In the genomic region with DNA sequence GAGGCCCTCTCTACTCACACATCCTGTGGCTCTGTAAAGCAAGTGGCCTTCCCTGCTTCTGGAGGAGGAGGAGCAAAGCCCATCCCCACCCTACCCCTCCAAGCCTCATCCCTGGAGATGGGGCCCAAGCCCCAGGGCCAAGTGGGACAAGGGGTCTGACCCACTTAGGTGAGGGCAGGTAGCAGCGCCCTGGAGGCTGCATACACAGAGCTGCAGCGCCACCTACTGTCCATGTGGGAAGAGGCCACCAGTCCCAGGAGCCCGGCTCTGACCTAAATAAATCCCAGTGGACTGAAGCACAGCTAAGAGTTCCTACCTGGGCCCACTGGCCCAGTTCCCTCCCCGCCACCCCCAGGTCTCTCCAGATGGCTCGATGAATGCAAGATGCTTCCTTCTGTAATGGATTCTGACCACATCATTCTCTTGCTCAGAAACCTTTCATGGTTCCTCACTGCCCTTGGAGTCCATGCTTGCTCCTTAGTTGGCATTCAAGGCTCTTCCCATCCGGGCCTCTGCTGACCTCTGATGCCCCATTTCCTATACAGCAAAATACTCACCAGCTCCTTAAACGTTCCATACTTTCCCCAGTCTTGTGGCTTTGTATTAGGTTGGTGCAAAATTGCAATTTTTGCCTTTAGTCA, we compare ENCODE assay signal across 8 cellular contexts.
DNase-seq lines count a peak whose midpoint lies in the region; ATAC-seq and TF ChIP-seq lines count a peak whose summit lies in the region.

No MANE protein-coding gene starts in this region.

- H3K4me2 ChIP-seq in GM23248 (ENCODE audit: unreplicated experiment), result no peak overlapping the region

- no peaks in the 10 kb centered on the region for H3K36me3 ChIP-seq in CD4-positive, alpha-beta memory T cell (ENCODE audit: insufficient read depth, low read length)
- no peaks in the 10 kb centered on the region for H3K36me3 ChIP-seq in GM23248 (ENCODE audit: low read depth)
- no peaks in the 10 kb centered on the region for H3K36me3 ChIP-seq in sigmoid colon

- DNase-seq in CD4-positive, alpha-beta memory T cell, result peak; percentile 75 to 80 (median 78)
- DNase-seq in GM23248, result peak; percentile 82
- peak; percentile 47 to 80 for DNase-seq in NCI-H1930 (lab: John Stamatoyannopoulos, UW)
- DNase-seq in T-helper 2 cell, result peak; percentile 54 to 77 (median 73)
- DNase-seq in amniotic stem cell (lab: John Stamatoyannopoulos, UW), result peak; percentile 64
- peak; percentile 80 to 92 (median 90) for DNase-seq in right cardiac atrium
- peak; percentile 89 for DNase-seq in sigmoid colon

- no peaks in the 10 kb centered on the region for H3K9me3 Mint-ChIP-seq in CD4-positive, alpha-beta memory T cell

- no peak overlapping the region for H3K9ac ChIP-seq in GM23248

- no peaks in the 10 kb centered on the region for H4K20me1 ChIP-seq in GM23248 (ENCODE audit: insufficient read depth)

- 4 to 5% methylated on average over 7 of the region's 7 CpGs for WGBS in GM23248 (ENCODE audit: low coverage in 1 of 2, low lambda C conversion rate in 2 of 2, missing lambda C conversion rate in 2 of 2), 2 experiments
- WGBS in right cardiac atrium, result 8% methylated on average over 7 of the region's 7 CpGs
- 4 to 8% methylated on average over 7 of the region's 7 CpGs for WGBS in sigmoid colon, 2 donors

- no peaks in the 10 kb centered on the region for H3K4me1 ChIP-seq in CD4-positive, alpha-beta memory T cell (ENCODE audit: insufficient read depth, low read length)
- H3K4me1 ChIP-seq in GM23248 (ENCODE audit: insufficient read depth) (0 out of 2 replicates have a peak, but pooled peaks cover 8% of the 10 kb centered on the region), right cardiac atrium (ENCODE audit: control insufficient read depth, insufficient read depth, low read length) (peaks cover 3% of the 10 kb centered on the region), sigmoid colon (peaks cover 0 to 7% (median 3%) of the 10 kb centered on the region in 4 donors)

- TF ChIP-seq EP300 in sigmoid colon (IDR thresholded peaks at IDR 0.05), result no peak

- no peak overlapping the region for H2AFZ ChIP-seq in GM23248

- no peaks in the 10 kb centered on the region; the same call in 1 of the 2 replicates for H3F3A ChIP-seq in GM23248 (ENCODE audit: insufficient read depth)

- H3K9me2 ChIP-seq in GM23248 (ENCODE audit: insufficient read depth), result no peaks in the 10 kb centered on the region

- peak; percentile 64 to 96 (median 92) for TF ChIP-seq CTCF in sigmoid colon (IDR thresholded peaks at IDR 0.05)

- TF ChIP-seq POLR2A in sigmoid colon (IDR thresholded peaks at IDR 0.05), result no peak

- H3K27ac Mint-ChIP-seq in CD4-positive, alpha-beta memory T cell, result peak overlapping the region in 1 of 7 donors; percentile 67

- POLR2A ChIA-PET in CD4-positive, alpha-beta memory T cell (lab: Charles Lee; ENCODE audit: partially characterized antibody), result interaction anchor here (3.5 kb wide), 1 partner anchor 111 kb away, joined by 25 read pairs; no protein-coding TSS in a partner anchor

- peaks cover 23 to 27% of the 10 kb centered on the region in 2 donors for H3K27me3 Mint-ChIP-seq in CD4-positive, alpha-beta memory T cell

- H3K79me2 ChIP-seq in GM23248 (ENCODE audit: insufficient read depth), result no peaks in the 10 kb centered on the region

- CTCF ChIA-PET in CD4-positive, alpha-beta memory T cell (lab: Charles Lee; ENCODE audit: partially characterized antibody), result interaction anchor here (0.7 to 8.9 kb wide), 22 partner anchors 9 to 613 kb away, joined by 3 to 288 read pairs (median 4); a partner anchor contains a TSS

- in situ Hi-C loops in GM23248 (cut with MboI), result loop anchor here (5.0 to 10.0 kb wide), 2 partner anchors 104 to 427 kb away; no protein-coding TSS in a partner anchor

- no peaks in the 10 kb centered on the region for H3K36me3 Mint-ChIP-seq in CD4-positive, alpha-beta memory T cell

- peaks cover 8% of the 10 kb centered on the region for H3K27me3 ChIP-seq in CD4-positive, alpha-beta memory T cell (ENCODE audit: insufficient read depth, low read length)
- H3K27me3 ChIP-seq in GM23248 (replicated peaks; ENCODE audit: insufficient read depth) (peaks cover 9% of the 10 kb centered on the region; the same call in 1 of the 2 replicates), right cardiac atrium (ENCODE audit: control insufficient read depth, insufficient read depth) (no peaks in the 10 kb centered on the region), sigmoid colon (peaks cover 11 to 25% (median 19%) of the 10 kb centered on the region in 3 donors)

- no peak overlapping the region for H3K4me3 ChIP-seq in CD4-positive, alpha-beta memory T cell (ENCODE audit: low read length in 2 of 2)
- no peak overlapping the region for H3K4me3 ChIP-seq in GM23248
- no peak overlapping the region for H3K4me3 ChIP-seq in right cardiac atrium (ENCODE audit: low read length)
- H3K4me3 ChIP-seq in sigmoid colon, result no peak overlapping the region

- no peaks in the 10 kb centered on the region for H3K9me3 ChIP-seq in CD4-positive, alpha-beta memory T cell (ENCODE audit: control insufficient read depth in 1 of 2, low read length in 2 of 2)
- H3K9me3 ChIP-seq in GM23248 (ENCODE audit: low read depth) (no peaks in the 10 kb centered on the region), right cardiac atrium (ENCODE audit: control insufficient read depth, low read length) (no peaks in the 10 kb centered on the region), sigmoid colon (no peaks in the 10 kb centered on the region)

- no peak overlapping the region for H3K4me3 Mint-ChIP-seq in CD4-positive, alpha-beta memory T cell

- intact Hi-C loops in CD4-positive, alpha-beta memory T cell (cut with micrococcal nuclease), result loop anchor here (1.0 kb wide), 2 partner anchors 112 to 516 kb away; no protein-coding TSS in a partner anchor
- intact Hi-C loops in right cardiac atrium (cut with DNase I), result loop anchor here (2.0 to 10.0 kb wide), 6 partner anchors 110 to 517 kb away; a partner anchor contains a TSS
- intact Hi-C loops in sigmoid colon (cut with DNase I), result loop anchor here (1.0 to 10.0 kb wide), 4 partner anchors 112 to 524 kb away; no protein-coding TSS in a partner anchor

- peak; percentile 86 to 91 for ATAC-seq in right cardiac atrium
- ATAC-seq in GM18868 (IDR thresholded peaks at IDR 0.05; ENCODE audit: unreplicated experiment), result no peak

- no peak overlapping the region for H3K27ac ChIP-seq in CD4-positive, alpha-beta memory T cell (ENCODE audit: low read depth, low read length)
- H3K27ac ChIP-seq in GM23248, result no peak overlapping the region
- H3K27ac ChIP-seq in right cardiac atrium (ENCODE audit: low read length), result no peak overlapping the region
- H3K27ac ChIP-seq in sigmoid colon, result no peak overlapping the region

- H3K4me1 Mint-ChIP-seq in CD4-positive, alpha-beta memory T cell, result peaks cover 0 to 14% (median 6%) of the 10 kb centered on the region in 4 donors
